26 cellular contexts compared by ENCODE assay signal in the genomic region with DNA sequence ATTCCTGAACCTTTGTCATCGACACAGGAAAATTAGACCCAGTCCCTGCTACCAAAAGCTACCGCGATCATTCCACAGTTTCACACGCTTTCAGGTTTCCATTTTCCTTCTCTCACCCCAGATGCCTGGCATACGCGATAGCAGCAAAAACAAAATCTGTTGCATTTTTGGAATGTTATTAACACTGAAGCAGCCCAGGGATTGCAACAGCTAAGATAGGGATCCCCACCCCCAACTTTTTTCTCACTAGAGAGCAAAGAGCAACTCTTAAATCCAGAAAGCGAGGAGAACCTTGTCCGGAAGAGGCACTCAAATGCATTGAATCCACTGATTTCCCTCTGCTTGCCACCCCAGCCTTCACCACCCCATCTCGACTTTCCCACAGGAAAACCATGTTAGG. TPM values are rescaled to one million over a fixed set of nuclear protein-coding genes. Genes with fewer than 3 reads are reported as not detected.
"Had no signal": no experiment of that assay in that cellular context is flagged by ENCODE, and none has a peak within 500 bp of the region (broad histone marks: within the 10 kb centered on the region; RNA-seq: fewer than 3 reads in every experiment).

No MANE protein-coding gene starts in this region.

- H3K4me1 Mint-ChIP-seq: immature natural killer cell; naive thymus-derived CD8-positive, alpha-beta T cell had no signal

- H3K27me3 ChIP-seq: foreskin keratinocyte, pancreas, right atrium auricular region, tibial artery had no signal

- H3K36me3 Mint-ChIP-seq: activated CD4-positive, alpha-beta memory T cell treated with anti-CD3 and anti-CD28 coated beads for 36 hours; activated naive CD8-positive, alpha-beta T cell treated with anti-CD3 and anti-CD28 coated beads, Interleukin-2, amount 10 ng/mL, durations not matched to agents 7 days and 5 days; immature natural killer cell; memory B cell; naive thymus-derived CD8-positive, alpha-beta T cell had no signal

- H3K9me3 Mint-ChIP-seq: activated CD4-positive, alpha-beta memory T cell treated with anti-CD3 and anti-CD28 coated beads for 36 hours; activated naive CD4-positive, alpha-beta T cell treated with anti-CD3 and anti-CD28 coated beads for 36 hours; activated naive CD8-positive, alpha-beta T cell treated with anti-CD3 and anti-CD28 coated beads, Interleukin-2, amount 10 ng/mL, durations not matched to agents 7 days and 5 days; dendritic cell treated with granulocyte-macrophage colony-stimulating factor and Interleukin-4, amounts not matched to agents 40 ng/mL and 50 ng/mL, for 4 days; immature natural killer cell; memory B cell; naive thymus-derived CD8-positive, alpha-beta T cell had no signal

- H3K4me1 ChIP-seq: pancreas had no signal

- H3K27ac ChIP-seq: foreskin keratinocyte, pancreas, psoas muscle, tibial artery had no signal

- H3K36me3 ChIP-seq: pancreas, right atrium auricular region, tibial artery had no signal

- H3K9me3 ChIP-seq: pancreas, psoas muscle, right atrium auricular region, tibial artery had no signal

- H3K27ac Mint-ChIP-seq: activated CD4-positive, alpha-beta memory T cell treated with anti-CD3 and anti-CD28 coated beads for 36 hours; activated naive CD4-positive, alpha-beta T cell treated with anti-CD3 and anti-CD28 coated beads for 36 hours; activated naive CD8-positive, alpha-beta T cell treated with anti-CD3 and anti-CD28 coated beads, Interleukin-2, amount 10 ng/mL, durations not matched to agents 7 days and 5 days; dendritic cell treated with granulocyte-macrophage colony-stimulating factor and Interleukin-4, amounts not matched to agents 40 ng/mL and 50 ng/mL, for 4 days; immature natural killer cell; memory B cell; naive thymus-derived CD8-positive, alpha-beta T cell had no signal

- H3K4me3 Mint-ChIP-seq: activated CD4-positive, alpha-beta memory T cell treated with anti-CD3 and anti-CD28 coated beads for 36 hours; activated naive CD4-positive, alpha-beta T cell treated with anti-CD3 and anti-CD28 coated beads for 36 hours; activated naive CD8-positive, alpha-beta T cell treated with anti-CD3 and anti-CD28 coated beads, Interleukin-2, amount 10 ng/mL, durations not matched to agents 7 days and 5 days; dendritic cell treated with granulocyte-macrophage colony-stimulating factor and Interleukin-4, amounts not matched to agents 40 ng/mL and 50 ng/mL, for 4 days; immature natural killer cell; memory B cell; naive thymus-derived CD8-positive, alpha-beta T cell; stimulated activated naive CD8-positive, alpha-beta T cell treated with anti-CD3 and anti-CD28 coated beads, Interleukin-15, amount 100 ng/mL, for 72 hours had no signal

- H3K4me3 ChIP-seq: pancreas, psoas muscle, right atrium auricular region, tibial artery had no signal

- DNase-seq: activated CD4-positive, alpha-beta memory T cell treated with anti-CD3 and anti-CD28 coated beads for 36 hours; activated CD4-positive, alpha-beta T cell treated with anti-CD3 and anti-CD28 coated beads for 48 hours; activated effector memory CD4-positive, alpha-beta T cell treated with Interleukin-2 at 50 U/mL for 16 hours; activated naive CD4-positive, alpha-beta T cell treated with anti-CD3 and anti-CD28 coated beads for 36 hours; activated naive CD8-positive, alpha-beta T cell treated with anti-CD3 and anti-CD28 coated beads, Interleukin-2, amount 10 ng/mL, durations not matched to agents 7 days and 5 days; activated T-cell treated with anti-CD3 and anti-CD28 coated beads, Interleukin-2, amount 50 U/mL, for 48 hours; amygdala; effector CD4-positive, alpha-beta T cell; foreskin keratinocyte; immature natural killer cell; naive thymus-derived CD8-positive, alpha-beta T cell; pancreas; psoas muscle; stimulated activated CD4-positive, alpha-beta T cell treated with anti-CD3 and anti-CD28 coated beads, Interleukin-1b, Interleukin-23, amount 100 ng/mL, for 48 hours; stimulated activated naive CD8-positive, alpha-beta T cell treated with anti-CD3 and anti-CD28 coated beads, Interleukin-15, amount 100 ng/mL, for 72 hours; T-helper 2 cell; tibial artery had no signal

RNA-seq across cellular contexts. Expression of a gene that starts 8.9 kb away (rescaled TPM):
- total RNA-seq: activated CD4-positive, alpha-beta memory T cell treated with anti-CD3 and anti-CD28 coated beads for 36 hours; activated naive CD4-positive, alpha-beta T cell treated with anti-CD3 and anti-CD28 coated beads for 36 hours; activated naive CD8-positive, alpha-beta T cell treated with anti-CD3 and anti-CD28 coated beads, Interleukin-2, amount 10 ng/mL, durations not matched to agents 7 days and 5 days; epithelial cell of proximal tubule; foreskin keratinocyte; glomerular endothelial cell; kidney epithelial cell; liver; mucosa of gallbladder; naive thymus-derived CD8-positive, alpha-beta T cell; pancreas; psoas muscle; skeletal muscle tissue had no signal
